In the genomic region with DNA sequence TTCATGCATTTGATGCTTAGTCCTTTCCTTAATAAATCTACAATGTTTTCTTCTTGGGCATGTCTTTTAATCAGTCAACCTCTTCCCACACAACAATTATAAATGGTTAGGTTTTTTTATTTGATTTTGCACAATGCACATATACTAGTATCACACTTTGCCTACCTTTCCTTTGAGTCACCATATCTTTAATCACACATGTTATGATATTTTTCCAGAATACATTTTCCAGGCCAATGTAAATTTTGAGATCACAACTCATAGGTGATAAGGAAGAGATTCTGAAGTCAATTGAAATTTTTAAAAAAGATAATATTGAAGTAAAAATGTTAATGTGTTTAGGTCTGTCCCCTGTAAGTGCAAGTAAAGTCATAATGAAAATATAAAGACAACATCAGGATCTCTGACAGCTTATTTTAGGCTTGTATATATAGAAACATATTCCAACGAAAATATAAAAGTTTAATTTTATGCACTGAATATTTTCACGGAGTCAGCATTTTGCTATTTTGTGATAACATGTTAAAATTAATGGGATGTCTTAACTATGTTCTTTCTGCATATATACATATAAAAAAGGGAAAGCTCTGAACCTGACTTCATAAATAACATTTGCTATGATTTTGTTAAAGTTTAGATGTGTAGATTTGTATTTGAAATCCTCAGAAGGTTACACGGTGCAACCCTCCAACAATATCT, we compare ENCODE assay signal across 24 cellular contexts.
"Had no signal": no experiment of that assay in that cellular context is flagged by ENCODE, and none has a peak within 500 bp of the region (broad histone marks: within the 10 kb centered on the region; RNA-seq: fewer than 3 reads in every experiment).

No MANE protein-coding gene starts in this region.

- H3K27ac ChIP-seq: left lung, lower lobe of right lung, ovary, right atrium auricular region, skin epidermis, stomach, testis, thyroid gland, transverse colon, upper lobe of left lung, vagina had no signal

- ATAC-seq: left lung; lower lobe of right lung; natural killer cell; sciatic nerve; stimulated activated naive B cell treated with anti-CD40 and anti-IgM and Interleukin-4, amounts not matched to agents 10 μg/mL and 1 μg/mL and 100 μg/mL, for 72 hours; stimulated activated naive CD8-positive, alpha-beta T cell treated with anti-CD3 and anti-CD28 coated beads, Interleukin-15, Interleukin-2, amounts not matched to agents 100 U/mL and 50 U/mL, for 24 hours had no signal

- H3K4me3 ChIP-seq: left lung, lower lobe of right lung, ovary, right atrium auricular region, skin epidermis, stomach, testis, thyroid gland, transverse colon, upper lobe of left lung, vagina had no signal

- H3K4me1 ChIP-seq: left lung, lower lobe of right lung, right atrium auricular region, stomach, testis, thyroid gland, transverse colon, upper lobe of left lung, vagina had no signal

- FAIRE-seq: kidney had no signal

- DNase-seq: kidney; left colon; left lung; lower lobe of right lung; mammary epithelial cell; mesenchymal stem cell; naive B cell; natural killer cell; ovary; stimulated activated CD4-positive, alpha-beta T cell treated with anti-CD3 and anti-CD28 coated beads, Interleukin-12 subunit alpha, Interleukin-12 subunit beta, amount 100 ng/mL, for 4 hours; stimulated activated CD4-positive, alpha-beta T cell treated with anti-CD3 and anti-CD28 coated beads, Interleukin-15, amount 100 ng/mL, for 24 hours; stimulated activated CD4-positive, alpha-beta T cell treated with anti-CD3 and anti-CD28 coated beads, Interleukin-2, amount 100 ng/mL, for 24 hours; stimulated activated CD4-positive, alpha-beta T cell treated with anti-CD3 and anti-CD28 coated beads, Interleukin-4, amount 100 ng/mL, for 1 hour; stimulated activated naive B cell treated with anti-CD40 and anti-IgM and Interleukin-4, amounts not matched to agents 10 μg/mL and 1 μg/mL and 100 μg/mL, for 72 hours; stimulated activated naive CD8-positive, alpha-beta T cell treated with anti-CD3 and anti-CD28 coated beads, Interleukin-15, Interleukin-2, amounts not matched to agents 100 U/mL and 50 U/mL, for 24 hours; stomach; testis; thyroid gland; transverse colon; upper lobe of left lung had no signal

- H3K27me3 ChIP-seq: left lung, ovary, right atrium auricular region, stomach, testis, thyroid gland, transverse colon, upper lobe of left lung, vagina had no signal

- H3K9me3 ChIP-seq: lower lobe of right lung, ovary, right atrium auricular region, stomach, testis, thyroid gland, transverse colon, upper lobe of left lung, vagina had no signal

- H3K36me3 ChIP-seq: left lung, lower lobe of right lung, ovary, right atrium auricular region, stomach, thyroid gland, transverse colon, upper lobe of left lung, vagina had no signal
